1 cellular context compared by ENCODE assay signal in genomic region chr12:12356886-12357696, GRCh38.
TF ChIP-seq lines count a peak whose summit lies in the region.

Gene BORCS5, plus strand, starts transcription at chr12:12357078. Its CDS starts 374 bp downstream, at chr12:12357452.

TF ChIP-seq in HepG2, 621 proteins besides CTCF, POLR2A, EP300 and RAD21 (continued from another document and continues in another):
- TF ChIP-seq AGO1 (IDR thresholded peaks at IDR 0.05; ENCODE audit: low read depth, low read length, poor library complexity, severe bottlenecking) (peak; percentile 45), SP5 (CRISPR knock-in tag; IDR thresholded peaks at IDR 0.05; ENCODE audit: borderline replicate concordance, low read depth) (peak; percentile 64; the same call in 1 of the 2 replicates), KDM5A (IDR thresholded peaks at IDR 0.05; ENCODE audit: borderline replicate concordance, low read length) (no peak), GABPA (IDR thresholded peaks at IDR 0.05; ENCODE audit: low read depth, low read length) (peak; percentile 75), GABPA (CRISPR knock-in tag; IDR thresholded peaks at IDR 0.05; ENCODE audit: low read depth) (peak; percentile 92), ZNF558 (CRISPR knock-in tag; IDR thresholded peaks at IDR 0.05; ENCODE audit: borderline replicate concordance) (peak; percentile 82; the same call in 1 of the 2 replicates), MEIS1 (CRISPR knock-in tag; IDR thresholded peaks at IDR 0.05; ENCODE audit: borderline replicate concordance) (peak; percentile 86), NFYC (CRISPR knock-in tag; IDR thresholded peaks at IDR 0.05) (no peak), ZNF451 (CRISPR knock-in tag; IDR thresholded peaks at IDR 0.05) (peak; percentile 85), ELF1 (CRISPR knock-in tag; IDR thresholded peaks at IDR 0.05) (peak; percentile 96), CENPT (CRISPR knock-in tag; IDR thresholded peaks at IDR 0.05; ENCODE audit: low read depth) (0 out of 2 replicates have a peak, but pooled peaks have one; percentile 62), ZNF775 (CRISPR knock-in tag; IDR thresholded peaks at IDR 0.05; ENCODE audit: borderline replicate concordance) (no peak), ZNF576 (CRISPR knock-in tag; IDR thresholded peaks at IDR 0.05) (no peak), ZNF597 (CRISPR knock-in tag; IDR thresholded peaks at IDR 0.05) (no peak), KLF6 (CRISPR knock-in tag; IDR thresholded peaks at IDR 0.05) (peak; percentile 51; the same call in 1 of the 2 replicates), ZNF160 (CRISPR knock-in tag; IDR thresholded peaks at IDR 0.05) (no peak), TEAD3 (CRISPR knock-in tag; optimal IDR thresholded peaks at IDR 0.05; ENCODE audit: borderline replicate concordance) (peak; percentile 21), RNF219 (CRISPR knock-in tag; IDR thresholded peaks at IDR 0.05) (no peak), ZNF431 (CRISPR knock-in tag; IDR thresholded peaks at IDR 0.05; ENCODE audit: borderline replicate concordance, low read depth) (peak; percentile 89), POGZ (CRISPR knock-in tag; IDR thresholded peaks at IDR 0.05) (peak; percentile 80), SIN3A (IDR thresholded peaks at IDR 0.05; ENCODE audit: borderline replicate concordance, low read depth, low read length) (peak; percentile 94), ZIK1 (CRISPR knock-in tag; IDR thresholded peaks at IDR 0.05; ENCODE audit: borderline replicate concordance, low read depth) (peak; percentile 40; the same call in 1 of the 2 replicates), ZNF256 (CRISPR knock-in tag; conservative IDR thresholded peaks at IDR 0.05) (no peak), ZNF143 (CRISPR knock-in tag; IDR thresholded peaks at IDR 0.05) (no peak), ZNF512 (CRISPR knock-in tag; IDR thresholded peaks at IDR 0.05) (no peak), NR2F6 (IDR thresholded peaks at IDR 0.05) (peak; percentile 77), NR2F6 (CRISPR knock-in tag; IDR thresholded peaks at IDR 0.05) (peak; percentile 41; the same call in 1 of the 2 replicates), SCMH1 (CRISPR knock-in tag; IDR thresholded peaks at IDR 0.05; ENCODE audit: borderline replicate concordance) (no peak), ZNF800 (CRISPR knock-in tag; IDR thresholded peaks at IDR 0.05) (peak; percentile 25), ZNF567 (CRISPR knock-in tag; IDR thresholded peaks at IDR 0.05; ENCODE audit: borderline replicate concordance) (0 out of 2 replicates have a peak, but pooled peaks have one; percentile 64), NFE2 (CRISPR knock-in tag; IDR thresholded peaks at IDR 0.05) (no peak), NBN (conservative IDR thresholded peaks at IDR 0.05) (no peak), FUBP1 (CRISPR knock-in tag; IDR thresholded peaks at IDR 0.05; ENCODE audit: borderline replicate concordance) (no peak), ZBTB26 (CRISPR knock-in tag; IDR thresholded peaks at IDR 0.05; ENCODE audit: borderline replicate concordance) (peak; percentile 44; the same call in 1 of the 2 replicates), AFF4 (CRISPR knock-in tag; IDR thresholded peaks at IDR 0.05) (no peak; the same call in none of the 2 replicates), EED (CRISPR knock-in tag; IDR thresholded peaks at IDR 0.05) (peak; percentile 95), NCOA2 (CRISPR knock-in tag; IDR thresholded peaks at IDR 0.05) (0 out of 2 replicates have a peak, but pooled peaks have one; percentile 21), MED13 (CRISPR knock-in tag; IDR thresholded peaks at IDR 0.05) (no peak), PAF1 (CRISPR knock-in tag; IDR thresholded peaks at IDR 0.05) (no peak), ZNF234 (CRISPR knock-in tag; conservative IDR thresholded peaks at IDR 0.05) (no peak; the same call in 1 of the 2 replicates), ZNF556 (CRISPR knock-in tag; IDR thresholded peaks at IDR 0.05; ENCODE audit: borderline replicate concordance) (peak; percentile 56; the same call in 1 of the 2 replicates), FOXP4 (CRISPR knock-in tag; IDR thresholded peaks at IDR 0.05) (peak; percentile 40; the same call in 1 of the 2 replicates), ZNF207 (IDR thresholded peaks at IDR 0.05; ENCODE audit: borderline replicate concordance) (no peak), GFI1 (CRISPR knock-in tag; IDR thresholded peaks at IDR 0.05; ENCODE audit: borderline replicate concordance) (0 out of 2 replicates have a peak, but pooled peaks have one; percentile 53), POLR2AphosphoS2 (IDR thresholded peaks at IDR 0.05; ENCODE audit: low read depth, low read length) (no peak), ZNF547 (CRISPR knock-in tag; IDR thresholded peaks at IDR 0.05) (peak; percentile 54; the same call in 1 of the 2 replicates), BRD4 (CRISPR knock-in tag; IDR thresholded peaks at IDR 0.05) (no peak), ZNF883 (CRISPR knock-in tag; IDR thresholded peaks at IDR 0.05; ENCODE audit: not compliant biosample characterization) (peak; percentile 81), DMAP1 (CRISPR knock-in tag; IDR thresholded peaks at IDR 0.05) (peak; percentile 80)
- TF ChIP-seq, protein P1, sequence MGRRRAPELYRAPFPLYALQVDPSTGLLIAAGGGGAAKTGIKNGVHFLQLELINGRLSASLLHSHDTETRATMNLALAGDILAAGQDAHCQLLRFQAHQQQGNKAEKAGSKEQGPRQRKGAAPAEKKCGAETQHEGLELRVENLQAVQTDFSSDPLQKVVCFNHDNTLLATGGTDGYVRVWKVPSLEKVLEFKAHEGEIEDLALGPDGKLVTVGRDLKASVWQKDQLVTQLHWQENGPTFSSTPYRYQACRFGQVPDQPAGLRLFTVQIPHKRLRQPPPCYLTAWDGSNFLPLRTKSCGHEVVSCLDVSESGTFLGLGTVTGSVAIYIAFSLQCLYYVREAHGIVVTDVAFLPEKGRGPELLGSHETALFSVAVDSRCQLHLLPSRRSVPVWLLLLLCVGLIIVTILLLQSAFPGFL (CRISPR knock-in tag; IDR thresholded peaks at IDR 0.05): no peak
